Comparison of ENCODE assay signal across 19 cellular contexts in genomic region chr6:120874422-120874821, GRCh38.
DNase-seq lines count a peak whose midpoint lies in the region; ATAC-seq and TF ChIP-seq lines count a peak whose summit lies in the region.
"Had no signal": no experiment of that assay in that cellular context is flagged by ENCODE, and none has a peak within 500 bp of the region (broad histone marks: within the 10 kb centered on the region; RNA-seq: fewer than 3 reads in every experiment).

No MANE protein-coding gene starts in this region.

- no peaks in the 10 kb centered on the region for H3K4me1 Mint-ChIP-seq in chondrocyte (ENCODE audit: low read depth)
- no peaks in the 10 kb centered on the region for H3K4me1 Mint-ChIP-seq in activated T-helper 17 cell treated with anti-CD3 and anti-CD28 coated beads, Interleukin-2, amount 50 U/mL, for 72 hours
- H3K4me1 Mint-ChIP-seq: CD4-positive, CD25-positive, alpha-beta regulatory T cell; CD8-positive, alpha-beta memory T cell had no signal

- H3K36me3 ChIP-seq in spleen = no peaks in the 10 kb centered on the region
- H3K36me3 ChIP-seq: BLaER1 treated with 17β-estradiol and CSF1 and Interleukin-3, amounts not matched to agents 10 nM and 100 nM; HAP-1 had no signal

- H3K27me3 ChIP-seq in spleen (replicated peaks in 1 of 7) = no peaks in the 10 kb centered on the region
- H3K27me3 ChIP-seq: BLaER1 treated with 17β-estradiol and CSF1 and Interleukin-3, amounts not matched to agents 10 nM and 100 nM had no signal

- H3K9me3 Mint-ChIP-seq in chondrocyte (ENCODE audit: low read depth) = peaks cover 4% of the 10 kb centered on the region
- no peaks in the 10 kb centered on the region for H3K9me3 Mint-ChIP-seq in activated T-helper 17 cell treated with anti-CD3 and anti-CD28 coated beads, Interleukin-2, amount 50 U/mL, for 72 hours

- ATAC-seq in HG03439 (IDR thresholded peaks at IDR 0.05; ENCODE audit: unreplicated experiment) = no peak
- no peak for ATAC-seq in activated T-helper 17 cell treated with anti-CD3 and anti-CD28 coated beads, Interleukin-2, amount 50 U/mL, for 72 hours (replicated peaks)
- ATAC-seq: GM12878, HepG2 had no signal

- intact Hi-C loops in spleen (cut with DNase I; ENCODE audit: low total_unique reads) = no loop called here

- no peak for TF ChIP-seq POLR2A in spleen (IDR thresholded peaks at IDR 0.05)

- peaks cover 0 to 24% (median 0%) of the 10 kb centered on the region in 8 donors for H3K9me3 ChIP-seq in spleen
- H3K9me3 ChIP-seq: BLaER1 treated with 17β-estradiol and CSF1 and Interleukin-3, amounts not matched to agents 10 nM and 100 nM; HAP-1 had no signal

- WGBS in spleen, 5 donors = 86 to 95% (median 88%) methylated on average over 6 of the region's 6 CpGs

- peaks cover 0 to 7% (median 0%) of the 10 kb centered on the region in 6 donors for H3K4me1 ChIP-seq in spleen
- H3K4me1 ChIP-seq: HAP-1 had no signal

- H3K27me3 Mint-ChIP-seq in chondrocyte (ENCODE audit: low read depth) = no peaks in the 10 kb centered on the region
- no peaks in the 10 kb centered on the region for H3K27me3 Mint-ChIP-seq in activated T-helper 17 cell treated with anti-CD3 and anti-CD28 coated beads, Interleukin-2, amount 50 U/mL, for 72 hours
- H3K27me3 Mint-ChIP-seq: B cell; CD4-positive, CD25-positive, alpha-beta regulatory T cell; IgD-negative memory B cell had no signal

- no peak overlapping the region for H3K27ac ChIP-seq in spleen
- H3K27ac ChIP-seq: BLaER1 treated with 17β-estradiol and CSF1 and Interleukin-3, amounts not matched to agents 10 nM and 100 nM had no signal

- peak; percentile 59 for DNase-seq in chondrocyte (ENCODE audit: low spot score)
- DNase-seq in mesenteric fat pad (ENCODE audit: low spot score) = peak; percentile 57
- DNase-seq in spleen = peak; percentile 66
- DNase-seq in ureter (ENCODE audit: low spot score) = no peak
- DNase-seq: CD4-positive, CD25-positive, alpha-beta regulatory T cell; CD8-positive, alpha-beta memory T cell; COR-L47; DMS 273 treated with DMSO at 0.1 percent for 48 hours; DMS53; DND-41; EL had no signal

- H3K4me3 ChIP-seq in spleen = no peak overlapping the region
- H3K4me3 ChIP-seq: BLaER1 treated with 17β-estradiol and CSF1 and Interleukin-3, amounts not matched to agents 10 nM and 100 nM; GM12878; HAP-1 had no signal

- H3K36me3 Mint-ChIP-seq in chondrocyte (ENCODE audit: low read depth) = no peaks in the 10 kb centered on the region
- no peaks in the 10 kb centered on the region for H3K36me3 Mint-ChIP-seq in activated T-helper 17 cell treated with anti-CD3 and anti-CD28 coated beads, Interleukin-2, amount 50 U/mL, for 72 hours (ENCODE audit: low read depth)
- H3K36me3 Mint-ChIP-seq: CD4-positive, CD25-positive, alpha-beta regulatory T cell; CD8-positive, alpha-beta memory T cell had no signal

- H3K4me3 Mint-ChIP-seq in chondrocyte (ENCODE audit: unreplicated experiment) = no peak overlapping the region
- H3K4me3 Mint-ChIP-seq in activated T-helper 17 cell treated with anti-CD3 and anti-CD28 coated beads, Interleukin-2, amount 50 U/mL, for 72 hours = no peak overlapping the region
- H3K4me3 Mint-ChIP-seq: B cell; CD4-positive, CD25-positive, alpha-beta regulatory T cell; CD8-positive, alpha-beta memory T cell had no signal

- no peak overlapping the region for H3K27ac Mint-ChIP-seq in chondrocyte (ENCODE audit: unreplicated experiment)
- no peak overlapping the region for H3K27ac Mint-ChIP-seq in activated T-helper 17 cell treated with anti-CD3 and anti-CD28 coated beads, Interleukin-2, amount 50 U/mL, for 72 hours
- H3K27ac Mint-ChIP-seq: B cell; CD4-positive, CD25-positive, alpha-beta regulatory T cell; CD8-positive, alpha-beta memory T cell; IgD-negative memory B cell had no signal

- TF ChIP-seq CTCF in chondrocyte (IDR thresholded peaks at IDR 0.05) = no peak
- no peak for TF ChIP-seq CTCF in spleen (IDR thresholded peaks at IDR 0.05 in 8 of 11, conservative IDR thresholded peaks at IDR 0.05 in 3 of 11)
